20 cellular contexts compared by ENCODE assay signal in the genomic region with DNA sequence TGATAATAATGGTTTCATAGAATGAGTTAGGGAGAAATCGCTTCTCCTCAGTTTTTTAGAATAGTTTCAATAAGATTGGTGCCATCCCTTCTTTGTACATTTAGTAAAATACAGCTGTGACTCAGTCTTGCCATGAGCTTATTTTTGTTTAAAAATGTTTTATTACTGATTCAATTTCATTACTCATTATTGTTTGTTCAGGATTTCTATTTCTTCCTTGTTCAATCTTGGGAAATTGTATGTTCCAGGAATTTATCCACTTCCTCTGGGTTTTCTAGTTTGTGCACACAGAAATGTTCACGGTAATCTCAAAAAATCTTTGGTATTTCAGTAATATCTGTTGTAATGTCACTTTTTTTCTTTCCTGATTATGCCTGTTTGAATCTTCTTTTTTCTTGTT.
DNase-seq lines count a peak whose midpoint lies in the region; ATAC-seq and TF ChIP-seq lines count a peak whose summit lies in the region.
"Had no signal": no experiment of that assay in that cellular context is flagged by ENCODE, and none has a peak within 500 bp of the region (broad histone marks: within the 10 kb centered on the region; RNA-seq: fewer than 3 reads in every experiment).

No MANE protein-coding gene starts in this region.

- H3K4ac ChIP-seq in IMR-90 (ENCODE audit: low read depth, low read length) = no peak overlapping the region

- H3K14ac ChIP-seq in IMR-90 (replicated peaks; ENCODE audit: low read depth, low read length) = no peak overlapping the region

- H3K36me3 Mint-ChIP-seq in neural progenitor cell = no peaks in the 10 kb centered on the region
- H3K36me3 Mint-ChIP-seq: CD8-positive, alpha-beta T cell had no signal

- no peak overlapping the region for H3K9ac ChIP-seq in IMR-90 (ENCODE audit: low read depth, low read length)
- no peak overlapping the region for H3K9ac ChIP-seq in neural progenitor cell

- no peak overlapping the region for H2BK5ac ChIP-seq in IMR-90 (ENCODE audit: low read depth, low read length, poor library complexity, severe bottlenecking)

- no CpG with 5 or more reads among the region's 2 CpGs for WGBS in IMR-90 (ENCODE audit: extremely low coverage in 2 of 2, insufficient read length in 1 of 2), 2 experiments

- in situ Hi-C loops in IMR-90 (cut with MboI; ENCODE audit: low sequenced_read_pairs) = no loop called here

- no peak overlapping the region for H2BK20ac ChIP-seq in IMR-90 (ENCODE audit: low read depth, low read length)

- H3K27ac Mint-ChIP-seq in neural progenitor cell = no peak overlapping the region
- H3K27ac Mint-ChIP-seq: activated T-helper 2 cell treated with anti-CD3 and anti-CD28 coated beads, Interferon-gamma antibody, Interleukin-2, Interleukin-4, amounts not matched to agents 10 μg/mL and 5 μg/mL and 100 μg/mL, durations not matched to agents 14 hours and 24 hours and 36 hours; CD8-positive, alpha-beta T cell had no signal

- H3K27me3 Mint-ChIP-seq in neural progenitor cell (ENCODE audit: insufficient read depth, low read depth) = no peaks in the 10 kb centered on the region

- ATAC-seq in IMR-90 (ENCODE audit: low read depth) (no peak), GM18867 (IDR thresholded peaks at IDR 0.05; ENCODE audit: unreplicated experiment) (no peak), GM21723 (IDR thresholded peaks at IDR 0.05; ENCODE audit: unreplicated experiment) (no peak), GM19351 (IDR thresholded peaks at IDR 0.05; ENCODE audit: unreplicated experiment) (no peak)
- ATAC-seq: activated CD4-positive, CD25-positive, alpha-beta regulatory T cell treated with anti-CD3 and anti-CD28 coated beads, Interleukin-2, amount 50 U/mL, for 24 hours; CD8-positive, alpha-beta T cell; K562; left cardiac atrium; right cardiac atrium had no signal

- H4K91ac ChIP-seq in IMR-90 (ENCODE audit: insufficient read depth, low read depth, low read length) = no peak overlapping the region

- no peaks in the 10 kb centered on the region for H3K9me3 Mint-ChIP-seq in neural progenitor cell

- no peaks in the 10 kb centered on the region for H3K4me1 Mint-ChIP-seq in neural progenitor cell

- H2AK9ac ChIP-seq in IMR-90 (replicated peaks; ENCODE audit: low read depth, low read length, poor library complexity) = no peak overlapping the region

- H3K36me3 ChIP-seq in ACC112 (ENCODE audit: insufficient read depth, low read length) = no peaks in the 10 kb centered on the region
- H3K36me3 ChIP-seq in IMR-90 (ENCODE audit: control insufficient read depth, insufficient read depth, low read length) = no peaks in the 10 kb centered on the region
- H3K36me3 ChIP-seq in neural progenitor cell = no peaks in the 10 kb centered on the region

- no peaks in the 10 kb centered on the region for H3K79me2 ChIP-seq in ACC112 (ENCODE audit: control insufficient read depth, insufficient read depth, low read length, unreplicated experiment)
- H3K79me2 ChIP-seq in neural progenitor cell (ENCODE audit: low read depth) = no peaks in the 10 kb centered on the region

- no peak overlapping the region for H3K56ac ChIP-seq in IMR-90 (ENCODE audit: extremely low read depth, insufficient read depth, low read length)

- no peak overlapping the region for H2BK15ac ChIP-seq in IMR-90 (ENCODE audit: low read depth, low read length)

- no peak overlapping the region for H3K4me3 Mint-ChIP-seq in neural progenitor cell
- H3K4me3 Mint-ChIP-seq: CD8-positive, alpha-beta T cell had no signal

- intact Hi-C loops in IMR-90 (cut with micrococcal nuclease) = no loop called here

- H2AFZ ChIP-seq in ACC112 (ENCODE audit: low read length, unreplicated experiment) (peak overlapping the region; percentile 76), IMR-90 (replicated peaks; ENCODE audit: low read length, poor library complexity) (no peak overlapping the region), neural progenitor cell (replicated peaks) (no peak overlapping the region)

- no peak overlapping the region for H2BK120ac ChIP-seq in IMR-90 (ENCODE audit: low read depth, low read length)

- CTCF ChIA-PET in IMR-90 (lab: Yijun Ruan, JAX) = no interaction called here

- no peak overlapping the region for H2AK5ac ChIP-seq in IMR-90 (ENCODE audit: low read depth, low read length)

- no peak overlapping the region for H4K5ac ChIP-seq in IMR-90 (ENCODE audit: low read depth, low read length)

- H3K9me3 ChIP-seq in IMR-90 (ENCODE audit: control insufficient read depth, insufficient read depth, low read length) = no peaks in the 10 kb centered on the region
- H3K9me3 ChIP-seq in neural progenitor cell (ENCODE audit: low read depth) = no peaks in the 10 kb centered on the region

- H4K8ac ChIP-seq in IMR-90 (ENCODE audit: low read depth in 2 of 2, low read length in 2 of 2) = no peak overlapping the region

- POLR2A ChIA-PET in IMR-90 (lab: Charles Lee; ENCODE audit: unreplicated experiment) = no interaction called here

- DNase-seq in IMR-90 (peak; percentile 15), choroid plexus epithelial cell (ENCODE audit: low read depth) (peak; percentile 45), hepatic stellate cell (ENCODE audit: low spot score) (peak; percentile 9), neural progenitor cell (ENCODE audit: low spot score) (no peak)
- DNase-seq: CD8-positive, alpha-beta T cell; hippocampal formation; left cardiac atrium; NCI-H2081 treated with DMSO at 0.1 percent for 48 hours; NCI-H524 treated with DMSO at 0.1 percent for 48 hours; right cardiac atrium; SIG-M5; stimulated activated CD4-positive, alpha-beta T cell treated with anti-CD3 and anti-CD28 coated beads, Interleukin-2, amount 100 ng/mL, for 24 hours; T-helper 9 cell had no signal

- no peaks in the 10 kb centered on the region for H3F3A ChIP-seq in neural progenitor cell (ENCODE audit: low read depth)

- H3K4me3 ChIP-seq in ACC112 (ENCODE audit: low read depth, low read length) (peak overlapping the region; percentile 46), IMR-90 (ENCODE audit: insufficient read depth, low read depth, low read length) (no peak overlapping the region), choroid plexus epithelial cell (ENCODE audit: low read depth, low read length) (no peak overlapping the region), neural progenitor cell (no peak overlapping the region)
- H3K4me3 ChIP-seq: K562 had no signal

- H3K4me2 ChIP-seq in IMR-90 (ENCODE audit: low read depth, low read length) = no peak overlapping the region
- no peak overlapping the region for H3K4me2 ChIP-seq in neural progenitor cell

- no peak for TF ChIP-seq RAD21 in IMR-90 (IDR thresholded peaks at IDR 0.05; ENCODE audit: low read length)

- no peak overlapping the region for H3K23ac ChIP-seq in IMR-90 (ENCODE audit: low read depth, low read length)

- dilution Hi-C loops in IMR-90 (cut with HindIII; ENCODE audit: low sequenced_read_pairs, unreplicated experiment) = no loop called here

- H3K27ac ChIP-seq in ACC112 (ENCODE audit: low read depth, low read length) (peak overlapping the region; percentile 87), IMR-90 (ENCODE audit: insufficient read depth, low read length) (no peak overlapping the region), neural progenitor cell (no peak overlapping the region)

- no peaks in the 10 kb centered on the region for H3K9me1 ChIP-seq in IMR-90 (ENCODE audit: insufficient read depth, low read length)

- H3K79me1 ChIP-seq in IMR-90 (ENCODE audit: low read depth in 1 of 2, low read length in 2 of 2) = no peaks in the 10 kb centered on the region

- no peaks in the 10 kb centered on the region for H3K27me3 ChIP-seq in ACC112 (ENCODE audit: insufficient read depth, low read length)
- no peaks in the 10 kb centered on the region for H3K27me3 ChIP-seq in IMR-90 (ENCODE audit: control insufficient read depth, insufficient read depth, low read length)
- no peaks in the 10 kb centered on the region for H3K27me3 ChIP-seq in neural progenitor cell

- BruUV-seq in IMR-90 (replicated peaks; lab: Mats Ljungman, UMichigan) = no TSS peak

- TF ChIP-seq CTCF in IMR-90 (conservative IDR thresholded peaks at IDR 0.05; ENCODE audit: low read depth, low read length) (no peak), choroid plexus epithelial cell (conservative IDR thresholded peaks at IDR 0.05; ENCODE audit: low read depth, low read length) (no peak), neural progenitor cell (IDR thresholded peaks at IDR 0.05) (no peak)

- H3K4me1 ChIP-seq in ACC112 (ENCODE audit: control insufficient read depth, insufficient read depth, low read length, unreplicated experiment) = peaks cover 22% of the 10 kb centered on the region
- no peaks in the 10 kb centered on the region for H3K4me1 ChIP-seq in IMR-90 (ENCODE audit: control insufficient read depth, insufficient read depth, low read length)
- H3K4me1 ChIP-seq in neural progenitor cell = no peaks in the 10 kb centered on the region

- TF ChIP-seq POLR2A in IMR-90 (IDR thresholded peaks at IDR 0.05; ENCODE audit: low read depth, low read length) = no peak

- H3K18ac ChIP-seq in IMR-90 (ENCODE audit: low read depth, low read length) = no peak overlapping the region

- H4K20me1 ChIP-seq in IMR-90 (ENCODE audit: insufficient read depth, low read length) = no peaks in the 10 kb centered on the region
- H4K20me1 ChIP-seq in neural progenitor cell (ENCODE audit: low read depth) = no peaks in the 10 kb centered on the region

TF ChIP-seq in IMR-90, 13 proteins besides CTCF, POLR2A, EP300 and RAD21:
- no peak for TF ChIP-seq RFX5 (IDR thresholded peaks at IDR 0.05; ENCODE audit: low read depth, low read length)
- no peak for TF ChIP-seq SMC3 (IDR thresholded peaks at IDR 0.05; ENCODE audit: low read depth, low read length)
- TF ChIP-seq CEBPB (IDR thresholded peaks at IDR 0.05; ENCODE audit: low read depth, low read length) = no peak
- TF ChIP-seq ELK1 (IDR thresholded peaks at IDR 0.05; ENCODE audit: borderline replicate concordance, low read depth, low read length) = no peak
- TF ChIP-seq RCOR1 (IDR thresholded peaks at IDR 0.05; ENCODE audit: insufficient replicate concordance, low read length) = no peak
TF ChIP-seq in IMR-90: peak in this region for 0.
